Comparison of ENCODE assay signal across 8 cellular contexts in the genomic region with DNA sequence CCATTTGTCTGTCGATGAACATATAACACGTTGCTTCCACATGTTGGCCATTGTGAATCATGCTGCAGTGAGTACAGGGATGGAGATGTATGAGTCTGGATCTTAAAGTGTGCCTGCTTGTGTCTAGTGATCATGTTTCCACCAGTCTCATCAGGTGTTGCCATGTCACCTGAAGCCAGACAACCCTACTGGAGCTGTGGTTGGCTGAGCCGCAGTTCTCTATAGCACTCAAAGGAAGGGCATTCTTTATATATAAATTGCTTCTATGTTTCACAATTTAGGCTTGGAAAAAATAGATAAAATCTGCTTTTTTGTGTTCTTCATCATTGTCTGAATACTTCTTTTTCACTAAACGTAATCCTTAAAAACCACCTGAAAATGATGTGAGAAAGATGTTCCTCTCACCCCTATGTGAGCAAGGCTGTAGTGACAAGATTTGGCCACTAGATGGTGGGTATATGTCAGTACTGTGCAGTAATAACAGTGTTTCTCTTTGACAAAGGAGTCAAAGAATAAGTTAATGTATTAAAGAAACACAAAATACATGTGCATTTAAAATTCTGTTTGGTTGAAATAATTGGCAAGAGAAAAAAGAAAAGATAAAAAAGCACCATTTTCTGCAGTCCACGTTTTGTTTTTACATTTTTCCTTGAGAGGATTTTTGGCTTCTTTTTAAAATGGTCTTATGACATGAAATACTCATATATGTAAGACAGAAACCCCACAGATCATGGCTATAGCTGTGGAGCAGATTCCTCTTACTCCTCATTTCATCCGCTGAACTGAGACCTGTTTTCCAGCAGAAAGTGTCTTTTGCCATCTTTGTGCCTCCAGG.
A peak's percentile ranks its signal among the peaks of the same experiment; 100 is the strongest.
DNase-seq lines count a peak whose midpoint lies in the region; ATAC-seq, FAIRE-seq and TF ChIP-seq lines count a peak whose summit lies in the region.

No MANE protein-coding gene starts in this region.

- intact Hi-C loops in psoas muscle (cut with DNase I): no loop called here

- H3K27me3 Mint-ChIP-seq in activated T-helper 17 cell treated with anti-CD3 and anti-CD28 coated beads, Interleukin-2, amount 50 U/mL, for 72 hours: no peaks in the 10 kb centered on the region

- H3K4me1 ChIP-seq in psoas muscle: no peaks in the 10 kb centered on the region

- H3K4me3 ChIP-seq in psoas muscle: no peak overlapping the region

- peak; percentile 97 for FAIRE-seq in D721Med (lab: Jason Lieb, UNC)
- FAIRE-seq in frontal cortex (lab: Jason Lieb, UNC): peak; percentile 90

- 69 to 71% (median 70%) methylated on average over 6 of the region's 6 CpGs for WGBS in psoas muscle, 3 donors

- no peak for DNase-seq in D721Med (ENCODE audit: insufficient read length, low spot score)
- DNase-seq in OCI-M1 (lab: John Stamatoyannopoulos, UW): peak; percentile 73
- peak in 1 of 2 donors; percentile 6 for DNase-seq in frontal cortex (ENCODE audit: low spot score in 2 of 2)
- no peak for DNase-seq in psoas muscle
- DNase-seq in NCI-H774 (lab: John Stamatoyannopoulos, UW): no peak

- ATAC-seq in GM19395 (IDR thresholded peaks at IDR 0.05; ENCODE audit: unreplicated experiment) (peak; percentile 94), HG03460 (IDR thresholded peaks at IDR 0.05; ENCODE audit: unreplicated experiment) (peak; percentile 68), psoas muscle (no peak)
- ATAC-seq in activated T-helper 17 cell treated with anti-CD3 and anti-CD28 coated beads, Interleukin-2, amount 50 U/mL, for 72 hours (replicated peaks): peak; percentile 81

- H3K27ac ChIP-seq in psoas muscle: no peak overlapping the region

- no peaks in the 10 kb centered on the region for H3K36me3 Mint-ChIP-seq in activated T-helper 17 cell treated with anti-CD3 and anti-CD28 coated beads, Interleukin-2, amount 50 U/mL, for 72 hours (ENCODE audit: low read depth)

- H3K27me3 ChIP-seq in psoas muscle (ENCODE audit: insufficient read depth in 3 of 3, low read length in 2 of 3): no peaks in the 10 kb centered on the region

- H3K4me1 Mint-ChIP-seq in activated T-helper 17 cell treated with anti-CD3 and anti-CD28 coated beads, Interleukin-2, amount 50 U/mL, for 72 hours: no peaks in the 10 kb centered on the region

- no peaks in the 10 kb centered on the region for H3K9me3 ChIP-seq in psoas muscle

- TF ChIP-seq CTCF in D721Med (IDR thresholded peaks at IDR 0.05; ENCODE audit: insufficient read depth, missing control alignments) (peak; percentile 85), psoas muscle (IDR thresholded peaks at IDR 0.05) (peak; percentile 61)

- H3K4me3 Mint-ChIP-seq in activated T-helper 17 cell treated with anti-CD3 and anti-CD28 coated beads, Interleukin-2, amount 50 U/mL, for 72 hours: no peak overlapping the region

- peaks cover 3% of the 10 kb centered on the region for H3K9me3 Mint-ChIP-seq in activated T-helper 17 cell treated with anti-CD3 and anti-CD28 coated beads, Interleukin-2, amount 50 U/mL, for 72 hours

- H3K27ac Mint-ChIP-seq in activated T-helper 17 cell treated with anti-CD3 and anti-CD28 coated beads, Interleukin-2, amount 50 U/mL, for 72 hours: no peak overlapping the region

- H3K36me3 ChIP-seq in psoas muscle (ENCODE audit: insufficient read depth in 1 of 2, low read depth in 1 of 2): no peaks in the 10 kb centered on the region

Comparison
In these comparisons a context has a peak if more than half of its experiments do, and no peak if none do; other contexts are left out.
1. ATAC-seq: peak in GM19395 (single experiment), HG03460 (single experiment) and activated T-helper 17 cell treated with anti-CD3 and anti-CD28 coated beads, Interleukin-2, amount 50 U/mL, for 72 hours (single experiment); none in psoas muscle (0 of 4).